11 cellular contexts compared by ENCODE assay signal in the genomic region with DNA sequence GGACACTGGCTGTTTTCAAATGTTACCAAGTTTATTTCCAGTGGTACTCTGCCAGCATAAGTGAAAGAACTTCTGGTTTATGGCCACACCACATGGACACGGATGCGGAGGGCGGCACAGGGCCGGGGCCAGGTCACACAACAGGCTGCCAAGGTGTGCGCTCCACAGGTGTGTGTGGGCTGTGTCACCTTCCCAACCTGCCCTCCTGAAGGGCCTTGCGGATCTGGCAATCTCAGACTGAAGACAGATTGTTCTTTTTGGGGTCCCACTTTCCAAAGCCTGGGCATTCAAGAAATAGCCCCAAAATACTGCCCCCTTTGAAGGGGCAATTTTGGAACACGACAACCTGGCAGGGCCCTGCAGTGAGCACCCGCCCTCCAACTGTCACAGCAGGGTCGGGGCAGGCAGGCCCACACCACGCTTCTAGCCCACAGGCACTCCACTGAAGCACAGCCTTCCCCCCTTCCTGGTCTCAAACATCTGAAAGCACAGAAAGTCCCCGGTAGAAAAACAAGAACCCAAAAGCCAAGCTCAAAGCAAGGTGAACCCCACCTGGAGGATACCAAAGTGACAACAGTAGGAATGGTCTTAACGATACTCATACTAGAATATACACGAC. TPM values are rescaled to one million over a fixed set of nuclear protein-coding genes. Genes with fewer than 3 reads are reported as not detected.
DNase-seq lines count a peak whose midpoint lies in the region; ATAC-seq, FAIRE-seq and TF ChIP-seq lines count a peak whose summit lies in the region.
"Had no signal": no experiment of that assay in that cellular context is flagged by ENCODE, and none has a peak within 500 bp of the region (broad histone marks: within the 10 kb centered on the region; RNA-seq: fewer than 3 reads in every experiment).

No MANE protein-coding gene starts in this region.

- H3K79me2 ChIP-seq in GM23338 (replicated peaks; ENCODE audit: insufficient read depth) = peaks cover 77% of the 10 kb centered on the region

- no peaks in the 10 kb centered on the region for H3F3A ChIP-seq in GM23338 (replicated peaks; ENCODE audit: low read depth)

- H3K27ac ChIP-seq in GM23338 (ENCODE audit: low read depth) (no peak overlapping the region), gastroesophageal sphincter (peak overlapping the region in 3 of 4 donors; percentile 100), skeletal muscle tissue (ENCODE audit: low read depth, low read length) (peak overlapping the region; percentile 34)
- H3K27ac ChIP-seq: ovary had no signal

- CTCF ChIA-PET in activated CD8-positive, alpha-beta T cell treated with anti-CD3 and anti-CD28 coated beads for 36 hours (lab: Charles Lee) = interaction anchor here (1.7 kb wide), 1 partner anchor 51 kb away, joined by 5 read pairs; no protein-coding TSS in a partner anchor

- peaks cover 8% of the 10 kb centered on the region for H3K27me3 Mint-ChIP-seq in GM23338 (ENCODE audit: insufficient read depth, low read depth, poor library complexity)
- H3K27me3 Mint-ChIP-seq in activated CD8-positive, alpha-beta T cell treated with anti-CD3 and anti-CD28 coated beads for 36 hours = no peaks in the 10 kb centered on the region

- H3K4me3 ChIP-seq in GM23338 (no peak overlapping the region), gastroesophageal sphincter (no peak overlapping the region), skeletal muscle tissue (ENCODE audit: low read length in 3 of 3) (no peak overlapping the region)
- H3K4me3 ChIP-seq: ovary had no signal

- H3K4me1 ChIP-seq in GM23338 (ENCODE audit: insufficient read depth) (peaks cover 9% of the 10 kb centered on the region), gastroesophageal sphincter (peaks cover 2 to 90% (median 70%) of the 10 kb centered on the region in 3 donors), skeletal muscle tissue (ENCODE audit: control insufficient read depth in 3 of 3, insufficient read depth in 3 of 3, low read length in 3 of 3) (peaks cover 66 to 80% (median 70%) of the 10 kb centered on the region in 3 donors)

- peak overlapping the region; percentile 33; the same call in 2 of the 3 replicates for H3K4me3 Mint-ChIP-seq in GM23338
- H3K4me3 Mint-ChIP-seq in activated CD8-positive, alpha-beta T cell treated with anti-CD3 and anti-CD28 coated beads for 36 hours = peak overlapping the region; percentile 30

- H3K27me3 ChIP-seq in GM23338 (ENCODE audit: insufficient read depth) (no peaks in the 10 kb centered on the region), gastroesophageal sphincter (no peaks in the 10 kb centered on the region), skeletal muscle tissue (ENCODE audit: control insufficient read depth in 3 of 3, insufficient read depth in 3 of 3, low read length in 3 of 3) (no peaks in the 10 kb centered on the region)
- H3K27me3 ChIP-seq: ovary had no signal

- no peaks in the 10 kb centered on the region for H3K9me2 ChIP-seq in GM23338 (ENCODE audit: insufficient read depth)

- WGBS in gastroesophageal sphincter (ENCODE audit: low coverage in 1 of 2), 2 donors = 53 to 56% methylated on average over 3 to 8 of the region's 13 CpGs

- H3K4me1 Mint-ChIP-seq in GM23338 = peaks cover 40% of the 10 kb centered on the region
- H3K4me1 Mint-ChIP-seq in activated CD8-positive, alpha-beta T cell treated with anti-CD3 and anti-CD28 coated beads for 36 hours (ENCODE audit: low read depth) = peaks cover 68% of the 10 kb centered on the region

- H3K4me2 ChIP-seq in GM23338 = no peak overlapping the region

- H3K36me3 ChIP-seq in GM23338 (ENCODE audit: insufficient read depth) (peaks cover 8% of the 10 kb centered on the region), gastroesophageal sphincter (peaks cover 0 to 42% of the 10 kb centered on the region in 2 donors), skeletal muscle tissue (ENCODE audit: control insufficient read depth in 3 of 3, insufficient read depth in 3 of 3, low read length in 3 of 3) (peaks cover 12 to 25% (median 16%) of the 10 kb centered on the region in 3 donors)
- H3K36me3 ChIP-seq: ovary had no signal

- no peak for TF ChIP-seq POLR2A in gastroesophageal sphincter (IDR thresholded peaks at IDR 0.05)
- TF ChIP-seq POLR2A in GM12891 (IDR thresholded peaks at IDR 0.05; ENCODE audit: low read depth, low read length) = no peak

- H2AFZ ChIP-seq in GM23338 = no peak overlapping the region

- H3K27ac Mint-ChIP-seq in GM23338 = no peak overlapping the region
- H3K27ac Mint-ChIP-seq in activated CD8-positive, alpha-beta T cell treated with anti-CD3 and anti-CD28 coated beads for 36 hours = peak overlapping the region; percentile 75

- no peak for TF ChIP-seq EP300 in gastroesophageal sphincter (IDR thresholded peaks at IDR 0.05)

- ATAC-seq in GM23338 (no peak), gastroesophageal sphincter (no peak)
- ATAC-seq in activated CD8-positive, alpha-beta T cell treated with anti-CD3 and anti-CD28 coated beads for 36 hours = no peak

- TF ChIP-seq CTCF in GM23338 (conservative IDR thresholded peaks at IDR 0.05; ENCODE audit: low read depth in 2 of 2) (no peak), gastroesophageal sphincter (IDR thresholded peaks at IDR 0.05) (no peak)
- TF ChIP-seq CTCF in activated CD8-positive, alpha-beta T cell treated with anti-CD3 and anti-CD28 coated beads for 36 hours (IDR thresholded peaks at IDR 0.05) = no peak

- peak overlapping the region in 2 of 3 donors; percentile 23 to 68 for H3K9ac ChIP-seq in skeletal muscle tissue (ENCODE audit: low read depth in 1 of 3, low read length in 3 of 3)

- H3K36me3 Mint-ChIP-seq in GM23338 (ENCODE audit: low read depth) = peaks cover 65% of the 10 kb centered on the region
- peaks cover 64% of the 10 kb centered on the region for H3K36me3 Mint-ChIP-seq in activated CD8-positive, alpha-beta T cell treated with anti-CD3 and anti-CD28 coated beads for 36 hours (ENCODE audit: low read depth)

- H3K9me3 Mint-ChIP-seq in GM23338 = no peaks in the 10 kb centered on the region; the same call in 2 of the 3 replicates
- no peaks in the 10 kb centered on the region for H3K9me3 Mint-ChIP-seq in activated CD8-positive, alpha-beta T cell treated with anti-CD3 and anti-CD28 coated beads for 36 hours

- H3K9me3 ChIP-seq in gastroesophageal sphincter = no peaks in the 10 kb centered on the region
- no peaks in the 10 kb centered on the region for H3K9me3 ChIP-seq in skeletal muscle tissue (ENCODE audit: control insufficient read depth in 3 of 3, low read length in 3 of 3)
- H3K9me3 ChIP-seq: ovary had no signal

- no peak for DNase-seq in GM23338 (ENCODE audit: low spot score)
- no peak for DNase-seq in activated CD8-positive, alpha-beta T cell treated with anti-CD3 and anti-CD28 coated beads for 36 hours
- no peak for DNase-seq in HT-29 (ENCODE audit: low spot score)
- DNase-seq in GM12891 (ENCODE audit: insufficient read length, low spot score) = no peak
- DNase-seq in islet precursor cell = no peak
- no peak for DNase-seq in NCI-H2107 (lab: John Stamatoyannopoulos, UW)
- DNase-seq: effector CD4-positive, alpha-beta T cell; NCI-H146; ovary had no signal

- FAIRE-seq in GM12891 (lab: Jason Lieb, UNC) = no peak

- intact Hi-C loops in activated CD8-positive, alpha-beta T cell treated with anti-CD3 and anti-CD28 coated beads for 36 hours (cut with micrococcal nuclease) = no loop called here

- POLR2A ChIA-PET in activated CD8-positive, alpha-beta T cell treated with anti-CD3 and anti-CD28 coated beads for 36 hours (lab: Charles Lee) = interaction anchor here (1.4 to 1.6 kb wide), 3 partner anchors 22 to 36 kb away, joined by 4 to 5 read pairs (median 5); no protein-coding TSS in a partner anchor

- peaks cover 72% of the 10 kb centered on the region for H4K20me1 ChIP-seq in GM23338 (replicated peaks; ENCODE audit: insufficient read depth)

TF ChIP-seq in GM23338, 12 proteins besides CTCF, POLR2A, EP300 and RAD21 (continues in another document):
- TF ChIP-seq STAT1 (IDR thresholded peaks at IDR 0.05; ENCODE audit: unreplicated experiment) = no peak

TF ChIP-seq in GM12891, 5 proteins besides CTCF, POLR2A, EP300 and RAD21 (continues in another document):
- TF ChIP-seq POLR2AphosphoS5 (IDR thresholded peaks at IDR 0.05; ENCODE audit: low read depth, low read length) (no peak), TAF1 (IDR thresholded peaks at IDR 0.05; ENCODE audit: low read depth, low read length) (no peak), SPI1 (IDR thresholded peaks at IDR 0.05; ENCODE audit: low read depth, low read length) (no peak), POU2F2 (IDR thresholded peaks at IDR 0.05; ENCODE audit: low read depth, low read length) (no peak)

RNA-seq across cellular contexts. Expression of a gene that starts 3.5 kb away (rescaled TPM):
- 48.4 and 66.4 TPM in 2 replicates for total RNA-seq in GM23338 (2014; rRNA removed; shearing (Covaris generic))
- polyA plus RNA-seq in GM23338 (2016; fragmentation: Nextera tagmentation; extraction: Ambion mirVana) = 43.5 and 55.3 TPM in 2 replicates
- total RNA-seq in activated CD8-positive, alpha-beta T cell treated with anti-CD3 and anti-CD28 coated beads for 36 hours = 10 to 100 TPM; 90.6 to 97.0 TPM
- total RNA-seq in gastroesophageal sphincter = 10 to 100 TPM; 23.4 to 92.1 (median 72.4) TPM
- total RNA-seq in skeletal muscle tissue = 21.4 TPM
- total RNA-seq in HT-29 (2014; rRNA removed; shearing (Covaris generic)) = 47.8 and 60.4 TPM in 2 replicates
- polyA plus RNA-seq in GM12891 (2012; ENCODE audit: low read depth, missing spikeins) = 60.6 TPM

RNA-seq across cellular contexts. Expression of a gene that starts 41.1 kb away (rescaled TPM):
- total RNA-seq in GM23338 (2014; rRNA removed; shearing (Covaris generic)) = 10.6 and 14.4 TPM in 2 replicates
- polyA plus RNA-seq in GM23338 (2016; fragmentation: Nextera tagmentation; extraction: Ambion mirVana) = 2.9 and 3.5 TPM in 2 replicates
- total RNA-seq in activated CD8-positive, alpha-beta T cell treated with anti-CD3 and anti-CD28 coated beads for 36 hours = 100 to 1,000 TPM; 183 to 193 TPM
- total RNA-seq in gastroesophageal sphincter = 10 to 100 TPM; 11.2 to 38.5 (median 22.1) TPM
- total RNA-seq in skeletal muscle tissue = 13.0 TPM
- 132 and 156 TPM in 2 replicates for total RNA-seq in HT-29 (2014; rRNA removed; shearing (Covaris generic))
- 92.3 TPM for polyA plus RNA-seq in GM12891 (2012; ENCODE audit: low read depth, missing spikeins)

RNA-seq across cellular contexts. Expression of a gene that starts 47.4 kb away (rescaled TPM):
- 0.42 and 0.58 TPM in 2 replicates for total RNA-seq in GM23338 (2014; rRNA removed; shearing (Covaris generic))
- polyA plus RNA-seq in GM23338 (2016; fragmentation: Nextera tagmentation; extraction: Ambion mirVana) = 0.44 TPM in 1 of 2 replicates, not detected in the other
- 100 to 1,000 TPM; 289 to 292 TPM for total RNA-seq in activated CD8-positive, alpha-beta T cell treated with anti-CD3 and anti-CD28 coated beads for 36 hours
- total RNA-seq in gastroesophageal sphincter (1 to 10 TPM in 1 of 4 donors, under 1 TPM in 2, not detected in 1; 0.58 to 1.7 (median 0.94) TPM), skeletal muscle tissue (0.52 TPM)
- total RNA-seq in HT-29 (2014; rRNA removed; shearing (Covaris generic)) = not detected in 2 replicates
- polyA plus RNA-seq in GM12891 (2012; ENCODE audit: low read depth, missing spikeins) = 0.18 TPM

RNA-seq across cellular contexts. Expression of a gene that starts 57.3 kb away (rescaled TPM):
- total RNA-seq in GM23338 (2014; rRNA removed; shearing (Covaris generic)) = 6.7 and 16.3 TPM in 2 replicates
- 6.4 and 7.0 TPM in 2 replicates for polyA plus RNA-seq in GM23338 (2016; fragmentation: Nextera tagmentation; extraction: Ambion mirVana)
- total RNA-seq in activated CD8-positive, alpha-beta T cell treated with anti-CD3 and anti-CD28 coated beads for 36 hours = 10 to 100 TPM; 56.6 to 64.2 TPM
- total RNA-seq in gastroesophageal sphincter (10 to 100 TPM in 3 of 4 donors, 1 to 10 TPM in 1; 6.5 to 28.2 (median 16.2) TPM), skeletal muscle tissue (11.5 TPM)
- total RNA-seq in HT-29 (2014; rRNA removed; shearing (Covaris generic)) = 47.6 and 48.2 TPM in 2 replicates
- polyA plus RNA-seq in GM12891 (2012; ENCODE audit: low read depth, missing spikeins) = 62.4 TPM

Comparison
In these comparisons a context has a peak if more than half of its experiments do, and no peak if none do; other contexts are left out.
1. RNA of a gene that starts 47.4 kb away (total RNA-seq): 289 to 292 TPM in activated CD8-positive, alpha-beta T cell treated with anti-CD3 and anti-CD28 coated beads for 36 hours; 0.58 to 1.7 TPM in gastroesophageal sphincter, 0.52 TPM in skeletal muscle tissue (single experiment), 0.42 to 0.58 TPM in GM23338 and not detected in HT-29; every median in the first group is over 100 times any median in the second.